18 cellular contexts compared by ENCODE assay signal in the genomic region with DNA sequence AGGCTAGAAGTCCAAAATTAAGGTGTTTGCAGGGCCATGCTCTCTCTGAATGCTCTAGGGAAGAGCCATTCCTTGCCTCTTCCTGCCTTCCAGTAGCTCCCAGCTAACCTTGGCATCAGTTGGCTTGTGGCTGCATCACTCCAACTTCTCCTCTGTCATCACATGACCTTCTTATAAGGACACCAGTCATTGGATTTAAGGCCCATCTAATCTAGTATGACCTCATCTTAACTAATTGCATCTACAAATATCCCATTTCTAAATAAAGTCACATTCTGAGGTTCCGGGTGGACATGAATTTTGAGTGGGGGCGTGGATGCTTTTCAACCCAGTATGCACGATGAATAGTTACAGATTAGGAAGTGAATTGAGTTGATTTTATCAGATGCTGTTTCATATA.
DNase-seq lines count a peak whose midpoint lies in the region; ATAC-seq, FAIRE-seq and TF ChIP-seq lines count a peak whose summit lies in the region.
"Had no signal": no experiment of that assay in that cellular context is flagged by ENCODE, and none has a peak within 500 bp of the region (broad histone marks: within the 10 kb centered on the region; RNA-seq: fewer than 3 reads in every experiment).

No MANE protein-coding gene starts in this region.

- H3K4me1 ChIP-seq in astrocyte (ENCODE audit: insufficient read depth, low read length) (no peaks in the 10 kb centered on the region), right cardiac atrium (ENCODE audit: control insufficient read depth, insufficient read depth, low read length) (no peaks in the 10 kb centered on the region)
- H3K4me1 ChIP-seq: A549, HAP-1 had no signal

- peaks cover 3% of the 10 kb centered on the region for H3K9me3 Mint-ChIP-seq in activated T-cell treated with anti-CD3 and anti-CD28 coated beads, Interleukin-2, amount 50 U/mL, for 24 hours
- H3K9me3 Mint-ChIP-seq in natural killer cell (no peaks in the 10 kb centered on the region), astrocyte (ENCODE audit: unreplicated experiment) (no peaks in the 10 kb centered on the region)
- H3K9me3 Mint-ChIP-seq in natural killer cell treated with Interleukin-12 subunit alpha and Interleukin-12 subunit beta and Interleukin-15 and Interleukin-18, amount 100 ng/mL, for 72 hours: no peaks in the 10 kb centered on the region
- peaks cover 4 to 13% of the 10 kb centered on the region in 2 donors for H3K9me3 Mint-ChIP-seq in stimulated activated naive B cell treated with anti-CD40 and anti-IgM and Interleukin-4, amounts not matched to agents 10 μg/mL and 1 μg/mL and 100 μg/mL, for 72 hours
- H3K9me3 Mint-ChIP-seq: CD4-positive, alpha-beta T cell had no signal

- intact Hi-C loops in natural killer cell (cut with micrococcal nuclease): no loop called here
- intact Hi-C loops in right cardiac atrium (cut with DNase I): no loop called here

- DNase-seq in activated T-cell treated with anti-CD3 and anti-CD28 coated beads, Interleukin-2, amount 50 U/mL, for 24 hours: no peak
- DNase-seq in activated T-cell treated with anti-CD3 and anti-CD28 coated beads, Interleukin-2, amount 50 U/mL, for 1 hour: no peak
- no peak for DNase-seq in natural killer cell
- no peak for DNase-seq in natural killer cell treated with Interleukin-12 subunit alpha and Interleukin-12 subunit beta and Interleukin-15 and Interleukin-18, amount 100 ng/mL, for 72 hours (ENCODE audit: low spot score)
- DNase-seq in astrocyte (ENCODE audit: low read depth): no peak
- no peak for DNase-seq in stimulated activated naive B cell treated with anti-CD40 and anti-IgM and Interleukin-4, amounts not matched to agents 10 μg/mL and 1 μg/mL and 100 μg/mL, for 72 hours
- no peak for DNase-seq in NCI-H1048 (lab: John Stamatoyannopoulos, UW)
- DNase-seq in right cardiac atrium: no peak
- DNase-seq: AML-193; CD4-positive, alpha-beta T cell; DMS153; DMS79; GDM1; GM23248 had no signal

- peaks cover 65% of the 10 kb centered on the region for H3K36me3 Mint-ChIP-seq in activated T-cell treated with anti-CD3 and anti-CD28 coated beads, Interleukin-2, amount 50 U/mL, for 24 hours (ENCODE audit: low read depth)
- H3K36me3 Mint-ChIP-seq in natural killer cell (peaks cover 12% of the 10 kb centered on the region), astrocyte (ENCODE audit: low read depth, unreplicated experiment) (no peaks in the 10 kb centered on the region)
- H3K36me3 Mint-ChIP-seq in natural killer cell treated with Interleukin-12 subunit alpha and Interleukin-12 subunit beta and Interleukin-15 and Interleukin-18, amount 100 ng/mL, for 72 hours: peaks cover 9% of the 10 kb centered on the region
- H3K36me3 Mint-ChIP-seq in stimulated activated naive B cell treated with anti-CD40 and anti-IgM and Interleukin-4, amounts not matched to agents 10 μg/mL and 1 μg/mL and 100 μg/mL, for 72 hours: peaks cover 28 to 41% of the 10 kb centered on the region in 2 donors

- H3K27ac ChIP-seq in astrocyte (ENCODE audit: low read depth, low read length): no peak overlapping the region
- H3K27ac ChIP-seq in right cardiac atrium (ENCODE audit: low read length): no peak overlapping the region
- H3K27ac ChIP-seq: 22Rv1, A549, C4-2B, GM23248 had no signal

- no peaks in the 10 kb centered on the region for H3K4me1 Mint-ChIP-seq in activated T-cell treated with anti-CD3 and anti-CD28 coated beads, Interleukin-2, amount 50 U/mL, for 24 hours (ENCODE audit: low read depth)
- H3K4me1 Mint-ChIP-seq in natural killer cell (peaks cover 0 to 5% of the 10 kb centered on the region in 2 donors), astrocyte (ENCODE audit: low read depth, unreplicated experiment) (no peaks in the 10 kb centered on the region)
- peaks cover 0 to 8% of the 10 kb centered on the region in 2 donors for H3K4me1 Mint-ChIP-seq in natural killer cell treated with Interleukin-12 subunit alpha and Interleukin-12 subunit beta and Interleukin-15 and Interleukin-18, amount 100 ng/mL, for 72 hours (ENCODE audit: low read depth in 2 of 2)
- H3K4me1 Mint-ChIP-seq in stimulated activated naive B cell treated with anti-CD40 and anti-IgM and Interleukin-4, amounts not matched to agents 10 μg/mL and 1 μg/mL and 100 μg/mL, for 72 hours: peaks cover 4 to 16% of the 10 kb centered on the region in 2 donors

- H3K4me2 ChIP-seq in astrocyte (ENCODE audit: low read length): no peak overlapping the region
- H3K4me2 ChIP-seq: A549 had no signal

- H3K4me3 Mint-ChIP-seq in activated T-cell treated with anti-CD3 and anti-CD28 coated beads, Interleukin-2, amount 50 U/mL, for 24 hours: no peak overlapping the region
- H3K4me3 Mint-ChIP-seq in natural killer cell (no peak overlapping the region), astrocyte (ENCODE audit: unreplicated experiment) (no peak overlapping the region)
- no peak overlapping the region for H3K4me3 Mint-ChIP-seq in natural killer cell treated with Interleukin-12 subunit alpha and Interleukin-12 subunit beta and Interleukin-15 and Interleukin-18, amount 100 ng/mL, for 72 hours
- no peak overlapping the region for H3K4me3 Mint-ChIP-seq in stimulated activated naive B cell treated with anti-CD40 and anti-IgM and Interleukin-4, amounts not matched to agents 10 μg/mL and 1 μg/mL and 100 μg/mL, for 72 hours
- H3K4me3 Mint-ChIP-seq: CD4-positive, alpha-beta T cell had no signal

- H3K9ac ChIP-seq in astrocyte (ENCODE audit: low read length): no peak overlapping the region
- H3K9ac ChIP-seq: GM23248 had no signal

- H3K27me3 ChIP-seq in astrocyte (ENCODE audit: insufficient read depth, low read length) (no peaks in the 10 kb centered on the region), right cardiac atrium (ENCODE audit: control insufficient read depth, insufficient read depth) (no peaks in the 10 kb centered on the region)

- no peaks in the 10 kb centered on the region for H3K36me3 ChIP-seq in astrocyte (ENCODE audit: insufficient read depth, low read length)

- H4K20me1 ChIP-seq in astrocyte (ENCODE audit: insufficient read depth, low read length): no peaks in the 10 kb centered on the region

- H3K4me3 ChIP-seq in astrocyte (ENCODE audit: insufficient read depth, low read depth, low read length): no peak overlapping the region
- H3K4me3 ChIP-seq in right cardiac atrium (ENCODE audit: low read length): no peak overlapping the region
- H3K4me3 ChIP-seq: A549, GM23248, HAP-1 had no signal

- no peak overlapping the region for H2AFZ ChIP-seq in astrocyte (ENCODE audit: low read depth, low read length)
- H2AFZ ChIP-seq: GM23248 had no signal

- TF ChIP-seq CTCF in natural killer cell (IDR thresholded peaks at IDR 0.05) (no peak), astrocyte (IDR thresholded peaks at IDR 0.05; ENCODE audit: insufficient read depth, low read depth, low read length) (no peak)

- FAIRE-seq in astrocyte (lab: Jason Lieb, UNC): peak; percentile 17

- ATAC-seq in natural killer cell (no peak), right cardiac atrium (no peak)
- ATAC-seq in natural killer cell treated with Interleukin-12 subunit alpha and Interleukin-12 subunit beta and Interleukin-15 and Interleukin-18, amount 100 ng/mL, for 72 hours: no peak
- ATAC-seq in stimulated activated naive B cell treated with anti-CD40 and anti-IgM and Interleukin-4, amounts not matched to agents 10 μg/mL and 1 μg/mL and 100 μg/mL, for 72 hours (replicated peaks): no peak
- ATAC-seq: A549 had no signal

- H3K9me3 ChIP-seq in astrocyte (ENCODE audit: insufficient read depth, low read depth, low read length) (no peaks in the 10 kb centered on the region), right cardiac atrium (ENCODE audit: control insufficient read depth, low read length) (no peaks in the 10 kb centered on the region)
- H3K9me3 ChIP-seq: A549, HAP-1 had no signal

- H3K79me2 ChIP-seq in astrocyte (ENCODE audit: insufficient read depth, low read length): no peaks in the 10 kb centered on the region

- H3K27me3 Mint-ChIP-seq in activated T-cell treated with anti-CD3 and anti-CD28 coated beads, Interleukin-2, amount 50 U/mL, for 24 hours: peaks cover 4% of the 10 kb centered on the region
- H3K27me3 Mint-ChIP-seq in natural killer cell (ENCODE audit: low read depth in 2 of 2): no peaks in the 10 kb centered on the region
- peaks cover 0 to 3% of the 10 kb centered on the region in 2 donors for H3K27me3 Mint-ChIP-seq in natural killer cell treated with Interleukin-12 subunit alpha and Interleukin-12 subunit beta and Interleukin-15 and Interleukin-18, amount 100 ng/mL, for 72 hours
- H3K27me3 Mint-ChIP-seq in astrocyte (ENCODE audit: low read depth, unreplicated experiment): no peaks in the 10 kb centered on the region
- no peaks in the 10 kb centered on the region for H3K27me3 Mint-ChIP-seq in stimulated activated naive B cell treated with anti-CD40 and anti-IgM and Interleukin-4, amounts not matched to agents 10 μg/mL and 1 μg/mL and 100 μg/mL, for 72 hours
- H3K27me3 Mint-ChIP-seq: CD4-positive, alpha-beta T cell had no signal

- peak overlapping the region; percentile 20 for H3K27ac Mint-ChIP-seq in activated T-cell treated with anti-CD3 and anti-CD28 coated beads, Interleukin-2, amount 50 U/mL, for 24 hours
- H3K27ac Mint-ChIP-seq in natural killer cell (peak overlapping the region; percentile 15 to 77), astrocyte (ENCODE audit: unreplicated experiment) (no peak overlapping the region)
- H3K27ac Mint-ChIP-seq in natural killer cell treated with Interleukin-12 subunit alpha and Interleukin-12 subunit beta and Interleukin-15 and Interleukin-18, amount 100 ng/mL, for 72 hours: no peak overlapping the region
- peak overlapping the region; percentile 14 for H3K27ac Mint-ChIP-seq in stimulated activated naive B cell treated with anti-CD40 and anti-IgM and Interleukin-4, amounts not matched to agents 10 μg/mL and 1 μg/mL and 100 μg/mL, for 72 hours

- WGBS in right cardiac atrium: 85% methylated on average over 3 of the region's 3 CpGs

Comparison
In these comparisons a context has a peak if more than half of its experiments do, and no peak if none do; other contexts are left out.
1. H3K27ac Mint-ChIP-seq: peak in activated T-cell treated with anti-CD3 and anti-CD28 coated beads, Interleukin-2, amount 50 U/mL, for 24 hours (single experiment), natural killer cell (2 of 2) and stimulated activated naive B cell treated with anti-CD40 and anti-IgM and Interleukin-4, amounts not matched to agents 10 μg/mL and 1 μg/mL and 100 μg/mL, for 72 hours (single experiment); none in natural killer cell treated with Interleukin-12 subunit alpha and Interleukin-12 subunit beta and Interleukin-15 and Interleukin-18, amount 100 ng/mL, for 72 hours (0 of 2) and astrocyte (single experiment).